ENCODE assay signal across 8 cellular contexts in genomic region chr19:5340637-5341447, GRCh38. TPM values are rescaled to one million over a fixed set of nuclear protein-coding genes. Genes with fewer than 3 reads are reported as not detected.
DNase-seq lines count a peak whose midpoint lies in the region; ATAC-seq, FAIRE-seq and TF ChIP-seq lines count a peak whose summit lies in the region.

Gene PTPRS (minus strand): TSS chr19:5340812. CDS start chr19:5286140, 54,672 bp downstream.

- H3K4ac ChIP-seq in H1 (replicated peaks; ENCODE audit: insufficient read length, low read depth, low read length) (no peak within 1 kb of the TSS), mesenchymal stem cell (ENCODE audit: low read depth in 1 of 2, low read length in 2 of 2) (peak within 1 kb of the TSS in 1 of 2 experiments; percentile 33)

- WGBS in H1 (ENCODE audit: extremely low coverage in 1 of 2, insufficient coverage in 1 of 2, insufficient read length in 1 of 2, insufficient replicate concordance in 2 of 2, low coverage in 1 of 2, low lambda C conversion rate in 2 of 2, missing lambda C conversion rate in 1 of 2), 2 experiments: 4% methylated on average over 45 of the region's 81 CpGs; no CpG with 5 or more reads in 1 of the 2 experiments
- 10% methylated on average over 53 of the region's 81 CpGs for WGBS in mesenchymal stem cell

- peaks cover 0 to 34% of the 10 kb centered on the region in 2 experiments; a peak in 3 of 4 replicates for H3K79me2 ChIP-seq in H1 (ENCODE audit: control insufficient read depth in 1 of 2, insufficient read depth in 2 of 2, low read length in 2 of 2)

- TF ChIP-seq RAD21 in H1 (IDR thresholded peaks at IDR 0.05 in 1 of 2, conservative IDR thresholded peaks at IDR 0.05 in 1 of 2; ENCODE audit: low read depth in 2 of 2, low read length in 2 of 2): no peak

- CTCF ChIA-PET in H1 (lab: Charles Lee; ENCODE audit: partially characterized antibody): interaction anchor here (0.9 to 1.9 kb wide), 4 partner anchors 13 to 348 kb away, joined by 3 to 7 read pairs (median 3); no protein-coding TSS in a partner anchor

- ATAC-seq in HG03196 (IDR thresholded peaks at IDR 0.05; ENCODE audit: unreplicated experiment): no peak

- H3K27me3 ChIP-seq in H1 (replicated peaks in 1 of 4; ENCODE audit: control insufficient read depth in 3 of 4, extremely low read depth in 1 of 4, insufficient read depth in 3 of 4, low read length in 3 of 4) (peaks cover 10 to 18% (median 15%) of the 10 kb centered on the region in 4 experiments), mesenchymal stem cell (ENCODE audit: control insufficient read depth in 1 of 2, insufficient read depth in 1 of 2, low read length in 2 of 2) (peaks cover 35 to 38% of the 10 kb centered on the region in 2 experiments)

- no peak for TF ChIP-seq EP300 in H1 (IDR thresholded peaks at IDR 0.05; ENCODE audit: borderline replicate concordance in 1 of 2, low read depth in 2 of 2, low read length in 2 of 2)

- H2BK120ac ChIP-seq in H1 (replicated peaks; ENCODE audit: low read depth, low read length) (no peak within 1 kb of the TSS), mesenchymal stem cell (ENCODE audit: low read depth, low read length) (no peak within 1 kb of the TSS)

- peaks cover 6% of the 10 kb centered on the region; the same call in 1 of the 2 replicates for H3K79me1 ChIP-seq in H1 (ENCODE audit: low read depth, low read length)
- no peaks in the 10 kb centered on the region for H3K79me1 ChIP-seq in mesenchymal stem cell (replicated peaks; ENCODE audit: low read length, poor library complexity, severe bottlenecking)

- no peak for FAIRE-seq in H54 (lab: Jason Lieb, UNC)
- FAIRE-seq in H1 (lab: Jason Lieb, UNC): no peak

- H3K23ac ChIP-seq in H1 (ENCODE audit: insufficient read length) (no peak within 1 kb of the TSS), mesenchymal stem cell (ENCODE audit: low read length in 2 of 2) (peak within 1 kb of the TSS in 1 of 2 experiments; percentile 43)

- H3K4me3 ChIP-seq in H1 (ENCODE audit: extremely low read depth in 1 of 4, insufficient read depth in 2 of 4, low read depth in 3 of 4, low read length in 4 of 4): peak within 1 kb of the TSS; percentile 54 to 98 (median 76)
- H3K4me3 ChIP-seq in mesenchymal stem cell (ENCODE audit: insufficient read depth in 1 of 2, low read depth in 1 of 2, low read length in 2 of 2): peak within 1 kb of the TSS; percentile 66 to 74

- H2BK20ac ChIP-seq in H1 (ENCODE audit: low read length): no peak within 1 kb of the TSS

- H2BK15ac ChIP-seq in H1 (ENCODE audit: low read length) (peak within 1 kb of the TSS; percentile 10; the same call in 1 of the 2 replicates), mesenchymal stem cell (ENCODE audit: low read depth, poor library complexity, severe bottlenecking) (peak within 1 kb of the TSS; percentile 96)

- no peak within 1 kb of the TSS for H2AK5ac ChIP-seq in H1 (ENCODE audit: low read depth, low read length)
- H2AK5ac ChIP-seq in mesenchymal stem cell (ENCODE audit: low read length, severe bottlenecking): no peak within 1 kb of the TSS

- H2BK5ac ChIP-seq in H1 (ENCODE audit: low read depth, low read length) (peak within 1 kb of the TSS; percentile 12; the same call in 1 of the 2 replicates), mesenchymal stem cell (ENCODE audit: low read depth, low read length, poor library complexity, severe bottlenecking) (no peak within 1 kb of the TSS)

- H3K9me3 ChIP-seq in H1 (ENCODE audit: insufficient read depth in 2 of 2, low read depth in 1 of 2, low read length in 1 of 2): peaks cover 4 to 8% of the 10 kb centered on the region in 2 experiments; a peak in 2 of 4 replicates
- no peaks in the 10 kb centered on the region for H3K9me3 ChIP-seq in mesenchymal stem cell (ENCODE audit: control insufficient read depth, low read length)

- H2AFZ ChIP-seq in H1 (ENCODE audit: low read length) (no peak within 1 kb of the TSS), mesenchymal stem cell (ENCODE audit: low read depth, low read length) (peak within 1 kb of the TSS; percentile 58)

- DNase-seq in AG08396 (ENCODE audit: low spot score): peak; percentile 99
- DNase-seq in H54 (ENCODE audit: insufficient read length, low spot score): peak; percentile 93
- peak; percentile 90 for DNase-seq in NCI-H510A (lab: John Stamatoyannopoulos, UW)
- peak; percentile 52 to 62 (median 56) for DNase-seq in activated CD8-positive, alpha-beta memory T cell treated with anti-CD3 and anti-CD28 coated beads for 48 hours (ENCODE audit: low read depth in 2 of 3, low spot score in 2 of 3)
- DNase-seq in H1 (ENCODE audit: low read depth in 1 of 2, low spot score in 2 of 2): peak; percentile 33 to 97
- peak; percentile 75 for DNase-seq in mesenchymal stem cell
- peak; percentile 30 to 70 (median 36) for DNase-seq in stimulated activated CD4-positive, alpha-beta T cell treated with anti-CD3 and anti-CD28 coated beads, TNF-alpha, amount 100 ng/mL, for 48 hours (ENCODE audit: low read depth in 3 of 3)

- H3K14ac ChIP-seq in H1 (ENCODE audit: insufficient read length) (no peak within 1 kb of the TSS), mesenchymal stem cell (ENCODE audit: low read length in 2 of 2) (peak within 1 kb of the TSS in 1 of 2 experiments; percentile 74)

- H3K4me1 ChIP-seq in H1 (replicated peaks in 1 of 4; ENCODE audit: control insufficient read depth in 3 of 4, insufficient read depth in 4 of 4, low read length in 3 of 4) (peaks cover 2 to 21% (median 12%) of the 10 kb centered on the region in 4 experiments), mesenchymal stem cell (ENCODE audit: control insufficient read depth, insufficient read depth, low read depth, low read length) (peaks cover 22% of the 10 kb centered on the region)

- H4K8ac ChIP-seq in H1 (ENCODE audit: extremely low read depth, insufficient read depth, low read length) (peak within 1 kb of the TSS; percentile 90), mesenchymal stem cell (ENCODE audit: low read length) (no peak within 1 kb of the TSS)

- H4K20me1 ChIP-seq in H1 (replicated peaks in 1 of 2; ENCODE audit: control insufficient read depth in 1 of 2, insufficient read depth in 2 of 2, low read length in 2 of 2): peaks cover 14 to 15% of the 10 kb centered on the region in 2 experiments

- H2BK12ac ChIP-seq in H1 (ENCODE audit: low read depth, low read length) (no peak within 1 kb of the TSS), mesenchymal stem cell (ENCODE audit: low read length in 2 of 2) (peak within 1 kb of the TSS in 1 of 2 experiments; percentile 43)

- H4K5ac ChIP-seq in H1 (ENCODE audit: insufficient read length, low read depth, low read length): peak within 1 kb of the TSS; percentile 55

- H3K56ac ChIP-seq in H1 (replicated peaks; ENCODE audit: insufficient read length, low read depth, low read length): peak within 1 kb of the TSS; percentile 69

- peak within 1 kb of the TSS; percentile 93; the same call in 1 of the 2 replicates for H3K18ac ChIP-seq in H1 (ENCODE audit: extremely low read depth, low read length)
- H3K18ac ChIP-seq in mesenchymal stem cell (ENCODE audit: low read depth in 1 of 2, low read length in 2 of 2): peak within 1 kb of the TSS in 1 of 2 experiments; percentile 43

- H3K36me3 ChIP-seq in H1 (ENCODE audit: control insufficient read depth in 2 of 4, insufficient read depth in 4 of 4, low read length in 3 of 4) (no peaks in the 10 kb centered on the region), mesenchymal stem cell (ENCODE audit: control insufficient read depth in 1 of 2, insufficient read depth in 2 of 2, low read depth in 1 of 2, low read length in 2 of 2) (no peaks in the 10 kb centered on the region)

- POLR2A ChIA-PET in H1 (lab: Charles Lee; ENCODE audit: partially characterized antibody): interaction anchor here (0.6 to 4.0 kb wide), 14 partner anchors 8 to 935 kb away, joined by 3 to 36 read pairs (median 4); no protein-coding TSS in a partner anchor

- H3K23me2 ChIP-seq in H1 (ENCODE audit: low read depth, low read length): peaks cover 7% of the 10 kb centered on the region; the same call in 1 of the 2 replicates

- H3K4me2 ChIP-seq in H1 (ENCODE audit: insufficient read depth in 1 of 2, low read depth in 2 of 2, low read length in 2 of 2): peak within 1 kb of the TSS; percentile 79 to 93
- H3K4me2 ChIP-seq in mesenchymal stem cell (ENCODE audit: low read length, poor library complexity, severe bottlenecking): peak within 1 kb of the TSS; percentile 95

- peak within 1 kb of the TSS; percentile 56 to 90 (median 76) for H3K9ac ChIP-seq in H1 (replicated peaks in 1 of 4; ENCODE audit: extremely low read depth in 1 of 4, low read depth in 3 of 4, low read length in 3 of 4)
- H3K9ac ChIP-seq in mesenchymal stem cell (ENCODE audit: low read length): peak within 1 kb of the TSS; percentile 43

- H3K27ac ChIP-seq in H1 (ENCODE audit: low read depth, low read length): peak within 1 kb of the TSS; percentile 73; the same call in 1 of the 2 replicates
- no peak within 1 kb of the TSS for H3K27ac ChIP-seq in mesenchymal stem cell (ENCODE audit: low read length, poor library complexity, severe bottlenecking)

- TF ChIP-seq POLR2A in H54 (IDR thresholded peaks at IDR 0.05; ENCODE audit: low read depth, low read length) (peak; percentile 50; the same call in 1 of the 2 replicates), H1 (IDR thresholded peaks at IDR 0.05; ENCODE audit: control extremely low read depth in 1 of 2, low read depth in 2 of 2, low read length in 2 of 2) (peak; percentile 31 to 62)

- H4K91ac ChIP-seq in H1 (replicated peaks; ENCODE audit: insufficient read length, low read length) (peak within 1 kb of the TSS; percentile 65), mesenchymal stem cell (ENCODE audit: low read length) (no peak within 1 kb of the TSS)

- no peak for TF ChIP-seq CTCF in H1 (IDR thresholded peaks at IDR 0.05; ENCODE audit: control extremely low read depth in 1 of 3, insufficient read depth in 1 of 3, low read depth in 1 of 3, low read length in 3 of 3)

TF ChIP-seq in H1, 55 proteins besides CTCF, POLR2A, EP300 and RAD21 (continues in another document):
- TF ChIP-seq POLR2AphosphoS5 (IDR thresholded peaks at IDR 0.05; ENCODE audit: low read depth, low read length) (no peak), POU5F1 (IDR thresholded peaks at IDR 0.05; ENCODE audit: low read depth, low read length) (no peak), PHF8 (conservative IDR thresholded peaks at IDR 0.05; ENCODE audit: low read depth, low read length) (peak; percentile 87)

RNA-seq across cellular contexts. Expression of gene PTPRS, which starts in this region (rescaled TPM):
- total RNA-seq in H1 (2021; fragmentation: NEBNext Ultra II Directional; extraction: Animal tissue kit (Norgen Biotek cat#: 25700)): 218 and 223 TPM in 2 replicates
- polyA plus RNA-seq in H1 (2011; rRNA removed): 96.8 and 146 TPM in 2 replicates
- polyA plus RNA-seq in H1 (2011; cell fraction: cytosol; rRNA removed): 87.7 TPM
- 278 TPM for polyA plus RNA-seq in H1 (2011; cell fraction: nucleus; rRNA removed)
- polyA plus RNA-seq in H1 (2012, experiment 1 of 2): 73.0 to 132 TPM (median 116 TPM) in 4 replicates
- 60.0 TPM for polyA plus RNA-seq in H1 (2012, experiment 2 of 2)
- polyA plus RNA-seq in H1 (2013, experiment 1 of 2): 124 TPM
- polyA plus RNA-seq in H1 (2013, experiment 2 of 2): 122 TPM
- 192 and 241 TPM in 2 replicates for polyA minus RNA-seq in H1 (2011; rRNA and poly(A)+ RNA removed)
- polyA minus RNA-seq in H1 (2011; cell fraction: cytosol; rRNA and poly(A)+ RNA removed): 212 TPM
- 157 TPM for polyA minus RNA-seq in H1 (2011; cell fraction: nucleus; rRNA and poly(A)+ RNA removed)
- 35.3 TPM for polyA plus RNA-seq in mesenchymal stem cell (2013, experiment 1 of 2)
- polyA plus RNA-seq in mesenchymal stem cell (2013, experiment 2 of 2): 33.9 TPM

Comparison
In these comparisons a context has a peak if more than half of its experiments do, and no peak if none do; other contexts are left out.
1. DNase-seq: peak in every context shown above with its lines; median percentile 99 in AG08396; 93 in H54; 90 in NCI-H510A; 75 in mesenchymal stem cell; 65 in H1; 56 in activated CD8-positive, alpha-beta memory T cell treated with anti-CD3 and anti-CD28 coated beads for 48 hours; 36 in stimulated activated CD4-positive, alpha-beta T cell treated with anti-CD3 and anti-CD28 coated beads, TNF-alpha, amount 100 ng/mL, for 48 hours.